ENCODE assay signal across 9 cellular contexts in the genomic region with DNA sequence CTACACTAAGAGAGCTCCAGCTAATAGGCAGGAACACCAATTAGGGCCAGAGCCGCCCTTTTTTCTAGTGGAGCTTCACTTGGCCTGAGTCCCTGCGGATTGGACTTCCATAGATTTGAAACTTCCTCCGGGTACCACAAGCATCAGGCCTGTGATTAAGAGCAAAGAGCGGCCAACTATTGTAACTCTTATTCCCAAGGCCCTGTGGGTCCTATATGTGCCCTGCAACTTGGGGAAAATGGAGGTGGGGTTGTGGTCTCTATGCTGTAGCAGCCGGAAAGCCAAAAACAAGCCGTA. TPM values are rescaled to one million over a fixed set of nuclear protein-coding genes. Genes with fewer than 3 reads are reported as not detected.
DNase-seq lines count a peak whose midpoint lies in the region; ATAC-seq, FAIRE-seq and TF ChIP-seq lines count a peak whose summit lies in the region.
"Had no signal": no experiment of that assay in that cellular context is flagged by ENCODE, and none has a peak within 500 bp of the region (broad histone marks: within the 10 kb centered on the region; RNA-seq: fewer than 3 reads in every experiment).

A gene (plus strand): TSS at position 198 of the 297 bp plus-strand sequence. CDS start 16,488 bp downstream, outside the sequence.

- FAIRE-seq in GM12878 (lab: Jason Lieb, UNC) = no peak

- TF ChIP-seq EP300 in GM12878 (IDR thresholded peaks at IDR 0.05; ENCODE audit: borderline replicate concordance in 1 of 2, control insufficient read depth in 1 of 2, low read depth in 2 of 2, low read length in 2 of 2) (no peak), transverse colon (IDR thresholded peaks at IDR 0.05; ENCODE audit: low read depth) (no peak)

- H3K4me1 ChIP-seq in GM12878 (ENCODE audit: control insufficient read depth, insufficient read depth, low read length) (no peaks in the 10 kb centered on the region), mesenchymal stem cell (ENCODE audit: control insufficient read depth, insufficient read depth, low read depth, low read length) (peaks cover 6% of the 10 kb centered on the region), transverse colon (peaks cover 0 to 18% (median 0%) of the 10 kb centered on the region in 4 donors)

- CTCF ChIA-PET in activated naive CD4-positive, alpha-beta T cell treated with anti-CD3 and anti-CD28 coated beads, Interleukin-2, amount 10 ng/mL, durations not matched to agents 7 days and 5 days (lab: Charles Lee) = interaction anchor here (0.7 to 7.1 kb wide), 14 partner anchors 10 to 235 kb away, joined by 3 to 134 read pairs (median 5); a partner anchor contains a TSS
- CTCF ChIA-PET in GM12878 (lab: Yijun Ruan, JAX) = interaction anchor here (0.6 to 7.5 kb wide), 25 partner anchors 10 to 883 kb away, joined by 3 to 289 read pairs (median 5); a partner anchor contains a TSS

- TF ChIP-seq CTCF in GM12878 (IDR thresholded peaks at IDR 0.05 in 2 of 3, conservative IDR thresholded peaks at IDR 0.05 in 1 of 3; ENCODE audit: control insufficient read depth in 2 of 3, extremely low read depth in 1 of 3, insufficient read depth in 1 of 3, low read depth in 3 of 3, low read length in 3 of 3) (no peak), transverse colon (IDR thresholded peaks at IDR 0.05) (no peak)

- no peak within 1 kb of the TSS for H2BK15ac ChIP-seq in mesenchymal stem cell (ENCODE audit: low read depth, poor library complexity, severe bottlenecking)

- no peak for TF ChIP-seq RAD21 in GM12878 (IDR thresholded peaks at IDR 0.05; ENCODE audit: insufficient read depth, low read depth, low read length)

- H3K4me3 Mint-ChIP-seq in activated naive CD4-positive, alpha-beta T cell treated with anti-CD3 and anti-CD28 coated beads, Interleukin-2, amount 10 ng/mL, durations not matched to agents 7 days and 5 days = peak within 1 kb of the TSS; percentile 81

- no peaks in the 10 kb centered on the region for H3K79me2 ChIP-seq in GM12878 (ENCODE audit: control insufficient read depth, insufficient read depth, low read length)

- intact Hi-C loops in GM12878 (cut with micrococcal nuclease; ENCODE audit: unreplicated experiment) = loop anchor here (1.0 to 10.0 kb wide), 6 partner anchors 60 to 879 kb away; no protein-coding TSS in a partner anchor
- intact Hi-C loops in transverse colon (cut with DNase I; ENCODE audit: low total_unique reads) = loop anchor here (2.0 to 5.0 kb wide), 3 partner anchors 60 to 120 kb away; no protein-coding TSS in a partner anchor

- H3K9me3 Mint-ChIP-seq in activated naive CD4-positive, alpha-beta T cell treated with anti-CD3 and anti-CD28 coated beads, Interleukin-2, amount 10 ng/mL, durations not matched to agents 7 days and 5 days = no peaks in the 10 kb centered on the region

- RAD21 ChIA-PET in GM12878 (lab: Charles Lee; ENCODE audit: unreplicated experiment) = interaction anchor here (0.5 to 5.3 kb wide), 21 partner anchors 11 to 377 kb away, joined by 3 to 119 read pairs (median 7); a partner anchor contains a TSS

- TF ChIP-seq POLR2A in GM12878 (IDR thresholded peaks at IDR 0.05; ENCODE audit: low read depth, low read length) (no peak), transverse colon (IDR thresholded peaks at IDR 0.05) (no peak)

- no peak within 1 kb of the TSS for H2AFZ ChIP-seq in GM12878 (ENCODE audit: control insufficient read depth, low read depth, low read length)
- H2AFZ ChIP-seq in mesenchymal stem cell (ENCODE audit: low read depth, low read length) = no peak within 1 kb of the TSS

- H3K9ac ChIP-seq in GM12878 (ENCODE audit: control insufficient read depth, insufficient read depth, low read length) = no peak within 1 kb of the TSS
- H3K9ac ChIP-seq in mesenchymal stem cell (ENCODE audit: low read length) = peak within 1 kb of the TSS; percentile 62

- SMC1A ChIA-PET in GM12878 (lab: Charles Lee; ENCODE audit: uncharacterized antibody, unreplicated experiment) = interaction anchor here (0.8 to 9.4 kb wide), 17 partner anchors 11 to 931 kb away, joined by 3 to 149 read pairs (median 5); a partner anchor contains a TSS

- BruUV-seq in GM12878 (replicated peaks; lab: Mats Ljungman, UMichigan) = no TSS peak

- H3K23ac ChIP-seq in mesenchymal stem cell (ENCODE audit: low read length in 2 of 2) = no peak within 1 kb of the TSS

- H3K27me3 ChIP-seq in GM12878 (replicated peaks in 1 of 2; ENCODE audit: control insufficient read depth in 2 of 2, insufficient read depth in 2 of 2, low read length in 1 of 2) (no peaks in the 10 kb centered on the region; a peak in 1 of 4 replicates), mesenchymal stem cell (ENCODE audit: control insufficient read depth in 1 of 2, insufficient read depth in 1 of 2, low read length in 2 of 2) (peaks cover 11 to 46% of the 10 kb centered on the region in 2 experiments), transverse colon (no peaks in the 10 kb centered on the region)

- no peak within 1 kb of the TSS for H2AK5ac ChIP-seq in mesenchymal stem cell (ENCODE audit: low read length, severe bottlenecking)

- H3K4me1 Mint-ChIP-seq in activated naive CD4-positive, alpha-beta T cell treated with anti-CD3 and anti-CD28 coated beads, Interleukin-2, amount 10 ng/mL, durations not matched to agents 7 days and 5 days = peaks cover 11% of the 10 kb centered on the region

- H3K4ac ChIP-seq in mesenchymal stem cell (ENCODE audit: low read depth in 1 of 2, low read length in 2 of 2) = no peak within 1 kb of the TSS

- WGBS in GM12878 (ENCODE audit: insufficient coverage, insufficient replicate concordance, low lambda C conversion rate, missing lambda C conversion rate) = 50% methylated on average over 6 of the region's 6 CpGs
- 86% methylated on average over 4 of the region's 6 CpGs for WGBS in mesenchymal stem cell
- 73% methylated on average over 6 of the region's 6 CpGs; no CpG with 5 or more reads in 1 of the 2 donors for WGBS in transverse colon (ENCODE audit: low coverage in 1 of 2), 2 donors

- H3K4me3 ChIP-seq in GM12878 (no peak within 1 kb of the TSS), mesenchymal stem cell (ENCODE audit: insufficient read depth in 1 of 2, low read depth in 1 of 2, low read length in 2 of 2) (peak within 1 kb of the TSS in 1 of 2 experiments; percentile 68), transverse colon (peak within 1 kb of the TSS in 3 of 4 donors; percentile 46 to 62 (median 50))

- H2BK120ac ChIP-seq in mesenchymal stem cell (ENCODE audit: low read depth, low read length) = no peak within 1 kb of the TSS

- H3K36me3 ChIP-seq in GM12878 (ENCODE audit: control insufficient read depth in 2 of 2, insufficient read depth in 2 of 2, low read length in 1 of 2) (no peaks in the 10 kb centered on the region), mesenchymal stem cell (ENCODE audit: control insufficient read depth in 1 of 2, insufficient read depth in 2 of 2, low read depth in 1 of 2, low read length in 2 of 2) (no peaks in the 10 kb centered on the region), transverse colon (no peaks in the 10 kb centered on the region)

- no peak within 1 kb of the TSS for H4K8ac ChIP-seq in mesenchymal stem cell (ENCODE audit: low read length)

- no peaks in the 10 kb centered on the region for H3K36me3 Mint-ChIP-seq in activated naive CD4-positive, alpha-beta T cell treated with anti-CD3 and anti-CD28 coated beads, Interleukin-2, amount 10 ng/mL, durations not matched to agents 7 days and 5 days

- peaks cover 35% of the 10 kb centered on the region for H3K27me3 Mint-ChIP-seq in activated naive CD4-positive, alpha-beta T cell treated with anti-CD3 and anti-CD28 coated beads, Interleukin-2, amount 10 ng/mL, durations not matched to agents 7 days and 5 days

- no peak within 1 kb of the TSS for H4K91ac ChIP-seq in mesenchymal stem cell (ENCODE audit: low read length)

- no peak within 1 kb of the TSS for H3K14ac ChIP-seq in mesenchymal stem cell (ENCODE audit: low read length in 2 of 2)

- ATAC-seq in GM12878 = no peak
- ATAC-seq in GM18870 (IDR thresholded peaks at IDR 0.05; ENCODE audit: unreplicated experiment) = no peak

- H3K4me2 ChIP-seq in GM12878 (ENCODE audit: control insufficient read depth, insufficient read depth) (peak within 1 kb of the TSS; percentile 15; the same call in 1 of the 2 replicates), mesenchymal stem cell (ENCODE audit: low read length, poor library complexity, severe bottlenecking) (peak within 1 kb of the TSS; percentile 87)

- no peak within 1 kb of the TSS for H3K27ac ChIP-seq in GM12878 (ENCODE audit: control insufficient read depth, insufficient read depth)
- H3K27ac ChIP-seq in mesenchymal stem cell (ENCODE audit: low read length, poor library complexity, severe bottlenecking) = no peak within 1 kb of the TSS
- H3K27ac ChIP-seq in transverse colon = peak within 1 kb of the TSS; percentile 77 to 88 (median 83)

- in situ Hi-C loops in GM12878 (cut with MboI) (loop anchor here (5.0 kb wide), 1 partner anchor 115 kb away; no protein-coding TSS in a partner anchor), transverse colon (cut with MboI; ENCODE audit: low pct_ligation_motif_present in 1 of 4, low pct_unique_long_range_greater_than_20kb in 1 of 4, low sequenced_read_pairs in 3 of 4) (loop anchor here in 2 of 4 donors (10.0 to 25.0 kb wide), 2 partner anchors 113 to 765 kb away; a partner anchor contains a TSS)

- H3K9me3 ChIP-seq in GM12878 (replicated peaks; ENCODE audit: control insufficient read depth, insufficient read depth, low read length) = no peaks in the 10 kb centered on the region; the same call in 2 of the 3 replicates
- H3K9me3 ChIP-seq in mesenchymal stem cell (ENCODE audit: control insufficient read depth, low read length) = peaks cover 2% of the 10 kb centered on the region
- no peaks in the 10 kb centered on the region for H3K9me3 ChIP-seq in transverse colon

- peak within 1 kb of the TSS in 1 of 2 experiments; percentile 70 for H3K18ac ChIP-seq in mesenchymal stem cell (ENCODE audit: low read depth in 1 of 2, low read length in 2 of 2)

- no peak within 1 kb of the TSS for H3K27ac Mint-ChIP-seq in activated naive CD4-positive, alpha-beta T cell treated with anti-CD3 and anti-CD28 coated beads, Interleukin-2, amount 10 ng/mL, durations not matched to agents 7 days and 5 days

- H3K79me1 ChIP-seq in mesenchymal stem cell (replicated peaks; ENCODE audit: low read length, poor library complexity, severe bottlenecking) = no peaks in the 10 kb centered on the region

- no peak for DNase-seq in activated naive CD4-positive, alpha-beta T cell treated with anti-CD3 and anti-CD28 coated beads, Interleukin-2, amount 10 ng/mL, durations not matched to agents 7 days and 5 days
- no peak for DNase-seq in activated naive CD4-positive, alpha-beta T cell treated with anti-CD3 and anti-CD28 coated beads, Interleukin-2, amount 50 U/mL, for 16 hours
- DNase-seq in GM12878 (ENCODE audit: low read depth, low spot score) (no peak), mesenchymal stem cell (no peak), transverse colon (no peak), GM19240 (ENCODE audit: insufficient read length, low spot score) (no peak), NCI-H524 (lab: John Stamatoyannopoulos, UW) (no peak)

- POLR2A ChIA-PET in GM12878 (lab: Charles Lee) = interaction anchor here (1.0 to 1.4 kb wide), 3 partner anchors 104 to 120 kb away, joined by 3 to 5 read pairs (median 4); no protein-coding TSS in a partner anchor

- no peaks in the 10 kb centered on the region for H4K20me1 ChIP-seq in GM12878 (ENCODE audit: control insufficient read depth, insufficient read depth)

- no peak within 1 kb of the TSS for H2BK5ac ChIP-seq in mesenchymal stem cell (ENCODE audit: low read depth, low read length, poor library complexity, severe bottlenecking)

- no peak within 1 kb of the TSS for H2BK12ac ChIP-seq in mesenchymal stem cell (ENCODE audit: low read length in 2 of 2)

RNA-seq across cellular contexts. Expression of the gene that starts here (rescaled TPM):
- not detected in 2 replicates for total RNA-seq in GM12878 (2013; cell fraction: nucleolus; rRNA removed)
- total RNA-seq in GM12878 (2014; rRNA removed) = not detected in 2 replicates
- total RNA-seq in GM12878 (2014; rRNA removed; fragmentation: Illumina TruSeq; extraction: Trizol) = not detected in 2 replicates
- total RNA-seq in GM12878 (2021) = not detected in 2 replicates
- polyA plus RNA-seq in GM12878 (2011; ENCODE audit: low read depth) = not detected
- polyA plus RNA-seq in GM12878 (2011; rRNA removed) = not detected in 2 replicates
- not detected in 2 replicates for polyA plus RNA-seq in GM12878 (2011; cell fraction: cytosol; rRNA removed)
- polyA plus RNA-seq in GM12878 (2011; cell fraction: nucleus; rRNA removed) = not detected in 2 replicates
- not detected in 2 replicates for polyA plus RNA-seq in GM12878 (2012)
- polyA plus RNA-seq in GM12878 (2014; fragmentation: Illumina TruSeq; extraction: Trizol) = not detected in 2 replicates
- not detected for polyA plus RNA-seq in GM12878 (2014; fragmentation: Nextera tagmentation; extraction: Ambion mirVana)
- polyA plus RNA-seq in GM12878 (2014; rRNA removed) = not detected in 2 replicates
- not detected for polyA plus RNA-seq in GM12878 (2016; fragmentation: Nextera tagmentation; extraction: Ambion mirVana)
- polyA minus RNA-seq in GM12878 (2011; rRNA and poly(A)+ RNA removed) = not detected in 2 replicates
- not detected in 2 replicates for polyA minus RNA-seq in GM12878 (2011; cell fraction: cytosol; rRNA and poly(A)+ RNA removed)
- not detected in 2 replicates for polyA minus RNA-seq in GM12878 (2011; cell fraction: nucleus; rRNA and poly(A)+ RNA removed)
- polyA plus RNA-seq in mesenchymal stem cell (2013, experiment 1 of 2) = not detected
- not detected for polyA plus RNA-seq in mesenchymal stem cell (2013, experiment 2 of 2)
- not detected for total RNA-seq in transverse colon
- total RNA-seq: H4 had no signal

Comparison
In these comparisons a context has a peak if more than half of its experiments do, and no peak if none do; other contexts are left out.
1. H3K27ac ChIP-seq: peak in transverse colon (4 of 4); none in GM12878 (single experiment) and mesenchymal stem cell (single experiment).